1 cellular context compared by ENCODE assay signal in the genomic region with DNA sequence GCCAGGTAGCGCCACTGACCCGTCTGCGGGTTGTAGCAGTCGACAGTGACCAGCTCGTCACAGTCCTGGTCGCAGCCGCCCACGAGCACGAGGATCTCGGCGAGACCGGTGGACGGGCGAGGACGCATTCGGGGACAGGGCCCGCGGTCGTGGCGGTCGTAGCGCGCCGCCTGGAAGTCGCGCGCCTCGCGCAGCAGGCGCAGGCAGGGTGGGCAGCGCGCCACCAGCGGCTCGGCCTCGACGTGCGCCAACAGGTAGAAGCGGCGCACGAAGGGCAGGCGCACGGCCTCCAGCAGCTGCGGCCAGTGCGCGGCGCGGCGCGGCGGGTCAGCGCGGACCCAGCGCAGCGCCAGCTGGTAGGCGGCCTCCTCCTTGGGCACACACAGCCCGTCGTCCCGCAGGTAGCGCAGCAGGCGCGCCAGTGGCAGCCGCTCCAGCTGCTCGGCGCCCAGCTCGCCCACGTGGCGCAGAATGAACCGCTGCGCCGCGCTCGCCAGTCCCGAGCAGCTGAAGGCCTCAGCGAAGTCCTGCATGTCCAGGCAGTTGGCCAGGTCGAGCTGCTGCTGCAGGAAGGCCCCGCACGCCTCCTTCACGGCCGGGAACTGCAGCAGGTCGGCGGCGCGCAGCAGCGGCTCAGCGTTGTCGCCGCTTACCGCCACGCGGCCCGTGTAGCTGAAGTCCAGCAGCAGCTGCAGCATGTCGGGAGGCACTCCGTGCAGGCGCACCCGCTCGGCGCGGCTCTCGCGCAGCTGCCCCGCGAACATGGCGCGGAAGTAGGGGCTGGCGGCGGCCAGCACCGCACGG.
TF ChIP-seq lines count a peak whose summit lies in the region.

No MANE protein-coding gene starts in this region.

TF ChIP-seq in HepG2, 621 proteins besides CTCF, POLR2A, EP300 and RAD21 (continued from another document and continues in another):
- TF ChIP-seq, protein P1, sequence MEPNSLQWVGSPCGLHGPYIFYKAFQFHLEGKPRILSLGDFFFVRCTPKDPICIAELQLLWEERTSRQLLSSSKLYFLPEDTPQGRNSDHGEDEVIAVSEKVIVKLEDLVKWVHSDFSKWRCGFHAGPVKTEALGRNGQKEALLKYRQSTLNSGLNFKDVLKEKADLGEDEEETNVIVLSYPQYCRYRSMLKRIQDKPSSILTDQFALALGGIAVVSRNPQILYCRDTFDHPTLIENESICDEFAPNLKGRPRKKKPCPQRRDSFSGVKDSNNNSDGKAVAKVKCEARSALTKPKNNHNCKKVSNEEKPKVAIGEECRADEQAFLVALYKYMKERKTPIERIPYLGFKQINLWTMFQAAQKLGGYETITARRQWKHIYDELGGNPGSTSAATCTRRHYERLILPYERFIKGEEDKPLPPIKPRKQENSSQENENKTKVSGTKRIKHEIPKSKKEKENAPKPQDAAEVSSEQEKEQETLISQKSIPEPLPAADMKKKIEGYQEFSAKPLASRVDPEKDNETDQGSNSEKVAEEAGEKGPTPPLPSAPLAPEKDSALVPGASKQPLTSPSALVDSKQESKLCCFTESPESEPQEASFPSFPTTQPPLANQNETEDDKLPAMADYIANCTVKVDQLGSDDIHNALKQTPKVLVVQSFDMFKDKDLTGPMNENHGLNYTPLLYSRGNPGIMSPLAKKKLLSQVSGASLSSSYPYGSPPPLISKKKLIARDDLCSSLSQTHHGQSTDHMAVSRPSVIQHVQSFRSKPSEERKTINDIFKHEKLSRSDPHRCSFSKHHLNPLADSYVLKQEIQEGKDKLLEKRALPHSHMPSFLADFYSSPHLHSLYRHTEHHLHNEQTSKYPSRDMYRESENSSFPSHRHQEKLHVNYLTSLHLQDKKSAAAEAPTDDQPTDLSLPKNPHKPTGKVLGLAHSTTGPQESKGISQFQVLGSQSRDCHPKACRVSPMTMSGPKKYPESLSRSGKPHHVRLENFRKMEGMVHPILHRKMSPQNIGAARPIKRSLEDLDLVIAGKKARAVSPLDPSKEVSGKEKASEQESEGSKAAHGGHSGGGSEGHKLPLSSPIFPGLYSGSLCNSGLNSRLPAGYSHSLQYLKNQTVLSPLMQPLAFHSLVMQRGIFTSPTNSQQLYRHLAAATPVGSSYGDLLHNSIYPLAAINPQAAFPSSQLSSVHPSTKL (CRISPR knock-in tag; IDR thresholded peaks at IDR 0.05): no peak; the same call in 1 of the 2 replicates
- TF ChIP-seq ZMAT3 (CRISPR knock-in tag; conservative IDR thresholded peaks at IDR 0.05) (peak; percentile 88), KDM4B (CRISPR knock-in tag; IDR thresholded peaks at IDR 0.05) (no peak), CENPT (CRISPR knock-in tag; IDR thresholded peaks at IDR 0.05; ENCODE audit: low read depth) (no peak; the same call in 1 of the 2 replicates), TBP (CRISPR knock-in tag; IDR thresholded peaks at IDR 0.05) (no peak), NFIB (CRISPR knock-in tag; IDR thresholded peaks at IDR 0.05; ENCODE audit: borderline replicate concordance) (no peak), GZF1 (CRISPR knock-in tag; IDR thresholded peaks at IDR 0.05) (peak; percentile 32; the same call in 1 of the 2 replicates), POGZ (CRISPR knock-in tag; IDR thresholded peaks at IDR 0.05) (no peak), HNRNPK (IDR thresholded peaks at IDR 0.05; ENCODE audit: low read depth, low read length, poor library complexity, severe bottlenecking) (peak; percentile 13), ZNF629 (CRISPR knock-in tag; conservative IDR thresholded peaks at IDR 0.05) (no peak), PPARG (CRISPR knock-in tag; conservative IDR thresholded peaks at IDR 0.05) (no peak), ETV6 (CRISPR knock-in tag; conservative IDR thresholded peaks at IDR 0.05) (0 out of 2 replicates have a peak, but pooled peaks have one; percentile 13), HNF4G (IDR thresholded peaks at IDR 0.05; ENCODE audit: borderline replicate concordance, low read depth, low read length) (no peak), HNF4G (CRISPR knock-in tag; IDR thresholded peaks at IDR 0.05; ENCODE audit: borderline replicate concordance, low read depth) (peak; percentile 9; the same call in 1 of the 2 replicates), ZNF138 (CRISPR knock-in tag; IDR thresholded peaks at IDR 0.05; ENCODE audit: low read depth) (peak; percentile 62; the same call in 1 of the 2 replicates), ZNF878 (CRISPR knock-in tag; IDR thresholded peaks at IDR 0.05) (no peak), ZNF232 (CRISPR knock-in tag; IDR thresholded peaks at IDR 0.05; ENCODE audit: borderline replicate concordance) (no peak), ZNF773 (CRISPR knock-in tag; IDR thresholded peaks at IDR 0.05; ENCODE audit: borderline replicate concordance) (peak; percentile 56; the same call in 1 of the 2 replicates), NFE2 (CRISPR knock-in tag; IDR thresholded peaks at IDR 0.05) (no peak), FOXP1 (IDR thresholded peaks at IDR 0.05) (no peak), FOXP1 (CRISPR knock-in tag; IDR thresholded peaks at IDR 0.05) (no peak), ZNF709 (CRISPR knock-in tag; IDR thresholded peaks at IDR 0.05) (no peak), ZNF180 (CRISPR knock-in tag; IDR thresholded peaks at IDR 0.05; ENCODE audit: borderline replicate concordance, low read depth) (no peak), HMG20A (CRISPR knock-in tag; IDR thresholded peaks at IDR 0.05; ENCODE audit: borderline replicate concordance) (no peak), ZNF333 (CRISPR knock-in tag; IDR thresholded peaks at IDR 0.05; ENCODE audit: borderline replicate concordance) (no peak; the same call in 1 of the 2 replicates), ZNF768 (CRISPR knock-in tag; IDR thresholded peaks at IDR 0.05) (no peak), POLR2AphosphoS2 (IDR thresholded peaks at IDR 0.05; ENCODE audit: low read depth, low read length) (no peak), SNAPC2 (CRISPR knock-in tag; IDR thresholded peaks at IDR 0.05) (no peak), KLF9 (CRISPR knock-in tag; IDR thresholded peaks at IDR 0.05; ENCODE audit: low read depth) (no peak), ZSCAN22 (CRISPR knock-in tag; IDR thresholded peaks at IDR 0.05) (0 out of 2 replicates have a peak, but pooled peaks have one; percentile 52), SOX5 (CRISPR knock-in tag; IDR thresholded peaks at IDR 0.05; ENCODE audit: borderline replicate concordance) (no peak)
- TF ChIP-seq, protein P2, sequence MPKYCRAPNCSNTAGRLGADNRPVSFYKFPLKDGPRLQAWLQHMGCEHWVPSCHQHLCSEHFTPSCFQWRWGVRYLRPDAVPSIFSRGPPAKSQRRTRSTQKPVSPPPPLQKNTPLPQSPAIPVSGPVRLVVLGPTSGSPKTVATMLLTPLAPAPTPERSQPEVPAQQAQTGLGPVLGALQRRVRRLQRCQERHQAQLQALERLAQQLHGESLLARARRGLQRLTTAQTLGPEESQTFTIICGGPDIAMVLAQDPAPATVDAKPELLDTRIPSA (CRISPR knock-in tag; IDR thresholded peaks at IDR 0.05; ENCODE audit: borderline replicate concordance): no peak
- TF ChIP-seq, protein P3, sequence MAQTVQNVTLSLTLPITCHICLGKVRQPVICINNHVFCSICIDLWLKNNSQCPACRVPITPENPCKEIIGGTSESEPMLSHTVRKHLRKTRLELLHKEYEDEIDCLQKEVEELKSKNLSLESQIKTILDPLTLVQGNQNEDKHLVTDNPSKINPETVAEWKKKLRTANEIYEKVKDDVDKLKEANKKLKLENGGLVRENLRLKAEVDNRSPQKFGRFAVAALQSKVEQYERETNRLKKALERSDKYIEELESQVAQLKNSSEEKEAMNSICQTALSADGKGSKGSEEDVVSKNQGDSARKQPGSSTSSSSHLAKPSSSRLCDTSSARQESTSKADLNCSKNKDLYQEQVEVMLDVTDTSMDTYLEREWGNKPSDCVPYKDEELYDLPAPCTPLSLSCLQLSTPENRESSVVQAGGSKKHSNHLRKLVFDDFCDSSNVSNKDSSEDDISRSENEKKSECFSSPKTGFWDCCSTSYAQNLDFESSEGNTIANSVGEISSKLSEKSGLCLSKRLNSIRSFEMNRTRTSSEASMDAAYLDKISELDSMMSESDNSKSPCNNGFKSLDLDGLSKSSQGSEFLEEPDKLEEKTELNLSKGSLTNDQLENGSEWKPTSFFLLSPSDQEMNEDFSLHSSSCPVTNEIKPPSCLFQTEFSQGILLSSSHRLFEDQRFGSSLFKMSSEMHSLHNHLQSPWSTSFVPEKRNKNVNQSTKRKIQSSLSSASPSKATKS (CRISPR knock-in tag; IDR thresholded peaks at IDR 0.05): no peak; the same call in 1 of the 2 replicates
- TF ChIP-seq, protein P4, sequence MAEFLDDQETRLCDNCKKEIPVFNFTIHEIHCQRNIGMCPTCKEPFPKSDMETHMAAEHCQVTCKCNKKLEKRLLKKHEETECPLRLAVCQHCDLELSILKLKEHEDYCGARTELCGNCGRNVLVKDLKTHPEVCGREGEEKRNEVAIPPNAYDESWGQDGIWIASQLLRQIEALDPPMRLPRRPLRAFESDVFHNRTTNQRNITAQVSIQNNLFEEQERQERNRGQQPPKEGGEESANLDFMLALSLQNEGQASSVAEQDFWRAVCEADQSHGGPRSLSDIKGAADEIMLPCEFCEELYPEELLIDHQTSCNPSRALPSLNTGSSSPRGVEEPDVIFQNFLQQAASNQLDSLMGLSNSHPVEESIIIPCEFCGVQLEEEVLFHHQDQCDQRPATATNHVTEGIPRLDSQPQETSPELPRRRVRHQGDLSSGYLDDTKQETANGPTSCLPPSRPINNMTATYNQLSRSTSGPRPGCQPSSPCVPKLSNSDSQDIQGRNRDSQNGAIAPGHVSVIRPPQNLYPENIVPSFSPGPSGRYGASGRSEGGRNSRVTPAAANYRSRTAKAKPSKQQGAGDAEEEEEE (CRISPR knock-in tag; IDR thresholded peaks at IDR 0.05; ENCODE audit: borderline replicate concordance): no peak
- TF ChIP-seq, protein P5, sequence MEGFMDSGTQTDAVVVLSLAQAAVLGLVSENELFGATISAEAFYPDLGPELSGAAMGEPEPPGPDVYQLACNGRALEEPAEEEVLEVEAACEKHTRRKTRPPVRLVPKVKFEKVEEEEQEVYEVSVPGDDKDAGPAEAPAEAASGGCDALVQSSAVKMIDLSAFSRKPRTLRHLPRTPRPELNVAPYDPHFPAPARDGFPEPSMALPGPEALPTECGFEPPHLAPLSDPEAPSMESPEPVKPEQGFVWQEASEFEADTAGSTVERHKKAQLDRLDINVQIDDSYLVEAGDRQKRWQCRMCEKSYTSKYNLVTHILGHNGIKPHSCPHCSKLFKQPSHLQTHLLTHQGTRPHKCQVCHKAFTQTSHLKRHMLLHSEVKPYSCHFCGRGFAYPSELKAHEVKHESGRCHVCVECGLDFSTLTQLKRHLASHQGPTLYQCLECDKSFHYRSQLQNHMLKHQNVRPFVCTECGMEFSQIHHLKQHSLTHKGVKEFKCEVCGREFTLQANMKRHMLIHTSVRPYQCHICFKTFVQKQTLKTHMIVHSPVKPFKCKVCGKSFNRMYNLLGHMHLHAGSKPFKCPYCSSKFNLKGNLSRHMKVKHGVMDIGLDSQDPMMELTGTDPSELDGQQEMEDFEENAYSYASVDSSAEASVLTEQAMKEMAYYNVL (CRISPR knock-in tag; IDR thresholded peaks at IDR 0.05; ENCODE audit: borderline replicate concordance): no peak
- TF ChIP-seq, protein P6, sequence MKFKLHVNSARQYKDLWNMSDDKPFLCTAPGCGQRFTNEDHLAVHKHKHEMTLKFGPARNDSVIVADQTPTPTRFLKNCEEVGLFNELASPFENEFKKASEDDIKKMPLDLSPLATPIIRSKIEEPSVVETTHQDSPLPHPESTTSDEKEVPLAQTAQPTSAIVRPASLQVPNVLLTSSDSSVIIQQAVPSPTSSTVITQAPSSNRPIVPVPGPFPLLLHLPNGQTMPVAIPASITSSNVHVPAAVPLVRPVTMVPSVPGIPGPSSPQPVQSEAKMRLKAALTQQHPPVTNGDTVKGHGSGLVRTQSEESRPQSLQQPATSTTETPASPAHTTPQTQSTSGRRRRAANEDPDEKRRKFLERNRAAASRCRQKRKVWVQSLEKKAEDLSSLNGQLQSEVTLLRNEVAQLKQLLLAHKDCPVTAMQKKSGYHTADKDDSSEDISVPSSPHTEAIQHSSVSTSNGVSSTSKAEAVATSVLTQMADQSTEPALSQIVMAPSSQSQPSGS (CRISPR knock-in tag; IDR thresholded peaks at IDR 0.05): 0 out of 2 replicates have a peak, but pooled peaks have one; percentile 19
- TF ChIP-seq, protein P7, sequence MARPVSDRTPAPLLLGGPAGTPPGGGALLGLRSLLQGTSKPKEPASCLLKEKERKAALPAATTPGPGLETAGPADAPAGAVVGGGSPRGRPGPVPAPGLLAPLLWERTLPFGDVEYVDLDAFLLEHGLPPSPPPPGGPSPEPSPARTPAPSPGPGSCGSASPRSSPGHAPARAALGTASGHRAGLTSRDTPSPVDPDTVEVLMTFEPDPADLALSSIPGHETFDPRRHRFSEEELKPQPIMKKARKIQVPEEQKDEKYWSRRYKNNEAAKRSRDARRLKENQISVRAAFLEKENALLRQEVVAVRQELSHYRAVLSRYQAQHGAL (CRISPR knock-in tag; IDR thresholded peaks at IDR 0.05; ENCODE audit: not compliant biosample characterization): peak; percentile 66
- TF ChIP-seq, protein P8, sequence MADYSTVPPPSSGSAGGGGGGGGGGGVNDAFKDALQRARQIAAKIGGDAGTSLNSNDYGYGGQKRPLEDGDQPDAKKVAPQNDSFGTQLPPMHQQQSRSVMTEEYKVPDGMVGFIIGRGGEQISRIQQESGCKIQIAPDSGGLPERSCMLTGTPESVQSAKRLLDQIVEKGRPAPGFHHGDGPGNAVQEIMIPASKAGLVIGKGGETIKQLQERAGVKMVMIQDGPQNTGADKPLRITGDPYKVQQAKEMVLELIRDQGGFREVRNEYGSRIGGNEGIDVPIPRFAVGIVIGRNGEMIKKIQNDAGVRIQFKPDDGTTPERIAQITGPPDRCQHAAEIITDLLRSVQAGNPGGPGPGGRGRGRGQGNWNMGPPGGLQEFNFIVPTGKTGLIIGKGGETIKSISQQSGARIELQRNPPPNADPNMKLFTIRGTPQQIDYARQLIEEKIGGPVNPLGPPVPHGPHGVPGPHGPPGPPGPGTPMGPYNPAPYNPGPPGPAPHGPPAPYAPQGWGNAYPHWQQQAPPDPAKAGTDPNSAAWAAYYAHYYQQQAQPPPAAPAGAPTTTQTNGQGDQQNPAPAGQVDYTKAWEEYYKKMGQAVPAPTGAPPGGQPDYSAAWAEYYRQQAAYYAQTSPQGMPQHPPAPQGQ (CRISPR knock-in tag; IDR thresholded peaks at IDR 0.05; ENCODE audit: borderline replicate concordance): no peak
- TF ChIP-seq, protein P9, sequence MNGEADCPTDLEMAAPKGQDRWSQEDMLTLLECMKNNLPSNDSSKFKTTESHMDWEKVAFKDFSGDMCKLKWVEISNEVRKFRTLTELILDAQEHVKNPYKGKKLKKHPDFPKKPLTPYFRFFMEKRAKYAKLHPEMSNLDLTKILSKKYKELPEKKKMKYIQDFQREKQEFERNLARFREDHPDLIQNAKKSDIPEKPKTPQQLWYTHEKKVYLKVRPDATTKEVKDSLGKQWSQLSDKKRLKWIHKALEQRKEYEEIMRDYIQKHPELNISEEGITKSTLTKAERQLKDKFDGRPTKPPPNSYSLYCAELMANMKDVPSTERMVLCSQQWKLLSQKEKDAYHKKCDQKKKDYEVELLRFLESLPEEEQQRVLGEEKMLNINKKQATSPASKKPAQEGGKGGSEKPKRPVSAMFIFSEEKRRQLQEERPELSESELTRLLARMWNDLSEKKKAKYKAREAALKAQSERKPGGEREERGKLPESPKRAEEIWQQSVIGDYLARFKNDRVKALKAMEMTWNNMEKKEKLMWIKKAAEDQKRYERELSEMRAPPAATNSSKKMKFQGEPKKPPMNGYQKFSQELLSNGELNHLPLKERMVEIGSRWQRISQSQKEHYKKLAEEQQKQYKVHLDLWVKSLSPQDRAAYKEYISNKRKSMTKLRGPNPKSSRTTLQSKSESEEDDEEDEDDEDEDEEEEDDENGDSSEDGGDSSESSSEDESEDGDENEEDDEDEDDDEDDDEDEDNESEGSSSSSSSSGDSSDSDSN (CRISPR knock-in tag; IDR thresholded peaks at IDR 0.05): peak; percentile 90
- TF ChIP-seq, protein P10, sequence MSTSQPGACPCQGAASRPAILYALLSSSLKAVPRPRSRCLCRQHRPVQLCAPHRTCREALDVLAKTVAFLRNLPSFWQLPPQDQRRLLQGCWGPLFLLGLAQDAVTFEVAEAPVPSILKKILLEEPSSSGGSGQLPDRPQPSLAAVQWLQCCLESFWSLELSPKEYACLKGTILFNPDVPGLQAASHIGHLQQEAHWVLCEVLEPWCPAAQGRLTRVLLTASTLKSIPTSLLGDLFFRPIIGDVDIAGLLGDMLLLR (CRISPR knock-in tag; IDR thresholded peaks at IDR 0.05): no peak; the same call in 1 of the 2 replicates
